Comparison of ENCODE assay signal across 9 cellular contexts in genomic region chr1:101257500-101258325, GRCh38. TPM values are rescaled to one million over a fixed set of nuclear protein-coding genes. Genes with fewer than 3 reads are reported as not detected.
DNase-seq lines count a peak whose midpoint lies in the region; ATAC-seq lines count a peak whose summit lies in the region.
"Had no signal": no experiment of that assay in that cellular context is flagged by ENCODE, and none has a peak within 500 bp of the region (broad histone marks: within the 10 kb centered on the region; RNA-seq: fewer than 3 reads in every experiment).

No MANE protein-coding gene starts in this region.

- H3K36me3 Mint-ChIP-seq in immature natural killer cell: no peaks in the 10 kb centered on the region

- no peaks in the 10 kb centered on the region for H3K36me3 ChIP-seq in trophoblast cell (ENCODE audit: control insufficient read depth in 1 of 2, insufficient read depth in 2 of 2, low read length in 2 of 2)
- H3K36me3 ChIP-seq: thoracic aorta had no signal

- H2BK120ac ChIP-seq in trophoblast cell (ENCODE audit: insufficient read depth, low read length, poor library complexity): no peak overlapping the region

- WGBS in trophoblast cell (ENCODE audit: extremely low coverage, insufficient coverage, insufficient read length): no CpG with 5 or more reads among the region's 3 CpGs

- no peak overlapping the region for H4K8ac ChIP-seq in trophoblast cell (ENCODE audit: low read depth, low read length)

- H2AK5ac ChIP-seq in trophoblast cell (ENCODE audit: low read length): no peak overlapping the region

- H3K4me3 Mint-ChIP-seq in immature natural killer cell: peak overlapping the region; percentile 24 to 77 (median 62)

- no peak overlapping the region for H4K91ac ChIP-seq in trophoblast cell (ENCODE audit: low read depth, low read length)

- H3K4me1 ChIP-seq in trophoblast cell (ENCODE audit: control insufficient read depth in 1 of 2, insufficient read depth in 2 of 2, low read length in 2 of 2): peaks cover 5 to 7% of the 10 kb centered on the region in 2 experiments

- H3K9ac ChIP-seq in trophoblast cell (ENCODE audit: low read length): no peak overlapping the region

- no peaks in the 10 kb centered on the region for H3K27me3 ChIP-seq in trophoblast cell (ENCODE audit: insufficient read depth, low read length)

- no peak overlapping the region for H2BK5ac ChIP-seq in trophoblast cell (ENCODE audit: low read depth, low read length, poor library complexity)

- H3K79me2 ChIP-seq in trophoblast cell (ENCODE audit: control insufficient read depth, insufficient read depth, low read length, poor library complexity): no peaks in the 10 kb centered on the region

- peaks cover 54 to 68% of the 10 kb centered on the region in 2 donors for H3K4me1 Mint-ChIP-seq in immature natural killer cell

- H3K18ac ChIP-seq in trophoblast cell (ENCODE audit: low read length): no peak overlapping the region

- no peak overlapping the region for H3K4me3 ChIP-seq in trophoblast cell (ENCODE audit: low read depth, low read length)
- H3K4me3 ChIP-seq: thoracic aorta had no signal

- H3K4ac ChIP-seq in trophoblast cell (ENCODE audit: low read depth, low read length): no peak overlapping the region

- H3K4me2 ChIP-seq in trophoblast cell (ENCODE audit: low read length): no peak overlapping the region

- no peaks in the 10 kb centered on the region for H3K9me3 Mint-ChIP-seq in immature natural killer cell

- no peak overlapping the region for H3K14ac ChIP-seq in trophoblast cell (ENCODE audit: low read length)

- H3K27ac Mint-ChIP-seq in immature natural killer cell: peak overlapping the region; percentile 72 to 91 (median 90)

- H3K79me1 ChIP-seq in trophoblast cell (ENCODE audit: low read length): no peaks in the 10 kb centered on the region

- H2BK12ac ChIP-seq in trophoblast cell (ENCODE audit: low read length): no peak overlapping the region

- H3K27me3 Mint-ChIP-seq in immature natural killer cell (ENCODE audit: low read depth in 3 of 3): peaks cover 0 to 6% (median 2%) of the 10 kb centered on the region in 3 donors

- no peak overlapping the region for H2AFZ ChIP-seq in trophoblast cell (ENCODE audit: insufficient read depth, low read length, poor library complexity)

- no peak overlapping the region for H4K12ac ChIP-seq in trophoblast cell (ENCODE audit: low read depth, low read length)

- H3K23ac ChIP-seq in trophoblast cell (ENCODE audit: low read length): no peak overlapping the region

- no peaks in the 10 kb centered on the region for H3K9me3 ChIP-seq in trophoblast cell (ENCODE audit: insufficient read depth, low read depth, low read length)
- H3K9me3 ChIP-seq: thoracic aorta had no signal

- no peak overlapping the region for H3K27ac ChIP-seq in trophoblast cell (ENCODE audit: low read depth, low read length)
- H3K27ac ChIP-seq: thoracic aorta had no signal

- peak; percentile 82 for ATAC-seq in GM18870 (IDR thresholded peaks at IDR 0.05; ENCODE audit: unreplicated experiment)
- ATAC-seq in HG03039 (IDR thresholded peaks at IDR 0.05; ENCODE audit: unreplicated experiment): peak; percentile 64

- DNase-seq in AML-193 (lab: John Stamatoyannopoulos, UW) (peak; percentile 82 to 92), OCI-M1 (lab: John Stamatoyannopoulos, UW) (peak; percentile 97), immature natural killer cell (peak; percentile 62 to 68 (median 67)), superior temporal gyrus (ENCODE audit: extremely low spot score) (no peak), NCI-H1436 treated with DMSO at 0.1 percent for 48 hours (lab: John Stamatoyannopoulos, UW) (no peak), trophoblast cell (no peak)

RNA-seq across cellular contexts. Expression of gene S1PR1, which starts 20.9 kb away (rescaled TPM):
- 100 to 1,000 TPM in 2 of 3 donors, 10 to 100 TPM in 1; 99.8 to 142 (median 126) TPM for polyA plus RNA-seq in immature natural killer cell
- polyA plus RNA-seq in trophoblast cell (2013): 4.1 and 5.7 TPM in 2 replicates

Comparison
In these comparisons a context has a peak if more than half of its experiments do, and no peak if none do; other contexts are left out.
1. DNase-seq: peak in AML-193 (2 of 2), OCI-M1 (single experiment) and immature natural killer cell (3 of 3); none in superior temporal gyrus (single experiment), NCI-H1436 treated with DMSO at 0.1 percent for 48 hours (single experiment) and trophoblast cell (0 of 2).